ENCODE assay signal across 17 cellular contexts in genomic region chr9:135302329-135303279, GRCh38.
"Had no signal": no experiment of that assay in that cellular context is flagged by ENCODE, and none has a peak within 500 bp of the region (broad histone marks: within the 10 kb centered on the region; RNA-seq: fewer than 3 reads in every experiment).

No MANE protein-coding gene starts in this region.

- DNase-seq: activated CD4-positive, CD25-positive, alpha-beta regulatory T cell; activated T-cell treated with anti-CD3 and anti-CD28 coated beads, Interleukin-2, amount 50 U/mL, for 24 hours; esophagus squamous epithelium; left ventricle myocardium superior; mesenchymal stem cell; natural killer cell; stimulated activated CD4-positive, alpha-beta T cell treated with anti-CD3 and anti-CD28 coated beads, Interleukin-4, amount 100 ng/mL, for 24 hours; stimulated activated naive CD4-positive, alpha-beta T cell treated with Interleukin-2 at 50 U/mL for 16 hours; substantia nigra had no signal

- H3K27me3 Mint-ChIP-seq: activated CD4-positive, alpha-beta T cell treated with anti-CD3 and anti-CD28 coated beads, Interleukin-2, amount 10 ng/mL, durations not matched to agents 24 days and 14 days had no signal

- H3K36me3 ChIP-seq: adrenal gland, esophagus squamous epithelium, right atrium auricular region, tibial nerve had no signal

- H3K9me3 Mint-ChIP-seq: activated naive CD4-positive, alpha-beta T cell treated with anti-CD3 and anti-CD28 coated beads, Interleukin-2, amount 50 U/mL, for 24 hours had no signal

- H3K27ac ChIP-seq: adrenal gland, coronary artery, esophagus squamous epithelium, hepatocyte, right atrium auricular region, tibial nerve had no signal

- H3K4me1 Mint-ChIP-seq: activated CD4-positive, alpha-beta T cell treated with anti-CD3 and anti-CD28 coated beads, Interleukin-2, amount 10 ng/mL, durations not matched to agents 24 days and 14 days; activated naive CD4-positive, alpha-beta T cell treated with anti-CD3 and anti-CD28 coated beads, Interleukin-2, amount 50 U/mL, for 24 hours; natural killer cell had no signal

- H3K4me3 ChIP-seq: adrenal gland, coronary artery, esophagus squamous epithelium, hepatocyte, right atrium auricular region, tibial nerve had no signal

- ATAC-seq: left ventricle myocardium superior, natural killer cell had no signal

- H3K9me3 ChIP-seq: adrenal gland, esophagus squamous epithelium, right atrium auricular region, tibial nerve had no signal

- H3K4me3 Mint-ChIP-seq: activated CD4-positive, alpha-beta T cell treated with anti-CD3 and anti-CD28 coated beads, Interleukin-2, amount 10 ng/mL, durations not matched to agents 24 days and 14 days; activated naive CD4-positive, alpha-beta T cell treated with anti-CD3 and anti-CD28 coated beads, Interleukin-2, amount 50 U/mL, for 24 hours; activated T-cell treated with anti-CD3 and anti-CD28 coated beads, Interleukin-2, amount 50 U/mL, for 24 hours; natural killer cell had no signal

- H3K36me3 Mint-ChIP-seq: activated naive CD4-positive, alpha-beta T cell treated with anti-CD3 and anti-CD28 coated beads, Interleukin-2, amount 50 U/mL, for 24 hours; natural killer cell had no signal

- H3K4me1 ChIP-seq: adrenal gland, esophagus squamous epithelium, right atrium auricular region, tibial nerve had no signal

- H3K27ac Mint-ChIP-seq: activated CD4-positive, alpha-beta T cell treated with anti-CD3 and anti-CD28 coated beads, Interleukin-2, amount 10 ng/mL, durations not matched to agents 24 days and 14 days; activated naive CD4-positive, alpha-beta T cell treated with anti-CD3 and anti-CD28 coated beads, Interleukin-2, amount 50 U/mL, for 24 hours; activated T-cell treated with anti-CD3 and anti-CD28 coated beads, Interleukin-2, amount 50 U/mL, for 24 hours; natural killer cell; progenitor cell of endocrine pancreas had no signal
